ENCODE assay signal across 1 cellular context in the genomic region with DNA sequence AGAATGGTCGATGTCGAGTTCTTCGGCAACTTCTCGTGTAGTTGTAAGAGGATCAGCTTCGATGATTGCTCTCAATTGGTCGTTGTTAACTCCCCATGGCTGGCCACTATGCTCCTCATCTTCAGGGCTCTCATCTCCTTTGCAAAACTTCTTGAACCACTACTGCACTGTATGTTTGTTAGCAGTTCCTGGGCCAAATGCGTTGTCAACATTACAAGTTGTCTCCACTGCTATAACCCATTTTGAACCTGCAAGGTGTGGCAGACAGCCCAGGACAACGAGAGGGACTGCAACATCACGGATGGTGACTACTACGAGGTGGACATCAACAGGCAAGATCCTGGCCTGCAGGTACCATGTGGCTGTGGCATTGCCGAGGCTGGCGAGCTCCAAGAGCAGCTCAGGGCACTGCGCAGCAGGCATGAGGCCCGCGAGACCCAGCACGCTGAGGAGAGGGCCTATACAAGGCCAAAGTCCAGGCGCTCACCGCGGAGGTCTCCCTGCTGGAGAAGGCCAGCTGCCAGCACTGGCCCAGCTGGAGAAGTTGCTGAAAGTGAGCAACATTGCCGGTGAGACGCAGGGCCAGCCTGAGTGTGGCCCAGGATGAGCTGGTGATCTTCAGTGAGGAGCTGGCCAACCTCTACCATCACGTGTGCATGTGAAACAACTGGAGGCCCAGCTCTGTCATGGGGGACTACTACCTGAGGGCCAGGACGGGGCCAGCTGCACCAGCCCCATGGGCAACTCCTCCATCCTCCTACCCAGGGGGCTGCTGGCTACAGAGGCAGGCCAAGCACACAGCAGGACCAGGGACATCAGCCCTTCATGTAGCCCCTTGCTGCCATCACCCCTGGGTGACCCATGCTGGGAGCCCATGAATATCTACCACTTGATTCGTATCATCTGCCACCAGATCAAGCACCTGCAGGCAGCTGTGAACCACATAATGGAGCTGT.
TF ChIP-seq lines count a peak whose summit lies in the region.

No MANE protein-coding gene starts in this region.

TF ChIP-seq in HepG2, 621 proteins besides CTCF, POLR2A, EP300 and RAD21 (continued from another document and continues in another):
- TF ChIP-seq, protein P1, sequence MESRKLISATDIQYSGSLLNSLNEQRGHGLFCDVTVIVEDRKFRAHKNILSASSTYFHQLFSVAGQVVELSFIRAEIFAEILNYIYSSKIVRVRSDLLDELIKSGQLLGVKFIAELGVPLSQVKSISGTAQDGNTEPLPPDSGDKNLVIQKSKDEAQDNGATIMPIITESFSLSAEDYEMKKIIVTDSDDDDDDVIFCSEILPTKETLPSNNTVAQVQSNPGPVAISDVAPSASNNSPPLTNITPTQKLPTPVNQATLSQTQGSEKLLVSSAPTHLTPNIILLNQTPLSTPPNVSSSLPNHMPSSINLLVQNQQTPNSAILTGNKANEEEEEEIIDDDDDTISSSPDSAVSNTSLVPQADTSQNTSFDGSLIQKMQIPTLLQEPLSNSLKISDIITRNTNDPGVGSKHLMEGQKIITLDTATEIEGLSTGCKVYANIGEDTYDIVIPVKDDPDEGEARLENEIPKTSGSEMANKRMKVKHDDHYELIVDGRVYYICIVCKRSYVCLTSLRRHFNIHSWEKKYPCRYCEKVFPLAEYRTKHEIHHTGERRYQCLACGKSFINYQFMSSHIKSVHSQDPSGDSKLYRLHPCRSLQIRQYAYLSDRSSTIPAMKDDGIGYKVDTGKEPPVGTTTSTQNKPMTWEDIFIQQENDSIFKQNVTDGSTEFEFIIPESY (CRISPR knock-in tag; IDR thresholded peaks at IDR 0.05): peak; percentile 75
- 0 out of 2 replicates have a peak, but pooled peaks have one; percentile 37 for TF ChIP-seq ZNF547 (CRISPR knock-in tag; IDR thresholded peaks at IDR 0.05)
- TF ChIP-seq SCMH1 (CRISPR knock-in tag; IDR thresholded peaks at IDR 0.05; ENCODE audit: borderline replicate concordance): no peak
- TF ChIP-seq RFXANK (CRISPR knock-in tag; IDR thresholded peaks at IDR 0.05): no peak
- peak; percentile 69 for TF ChIP-seq GATAD2A (CRISPR knock-in tag; IDR thresholded peaks at IDR 0.05)
- TF ChIP-seq SALL1 (CRISPR knock-in tag; IDR thresholded peaks at IDR 0.05): peak; percentile 89
- TF ChIP-seq ZNF550 (CRISPR knock-in tag; IDR thresholded peaks at IDR 0.05; ENCODE audit: borderline replicate concordance): no peak
- TF ChIP-seq ZNF557 (CRISPR knock-in tag; IDR thresholded peaks at IDR 0.05): no peak
- TF ChIP-seq RARA (CRISPR knock-in tag; IDR thresholded peaks at IDR 0.05): peak; percentile 50
- TF ChIP-seq ZSCAN22 (CRISPR knock-in tag; IDR thresholded peaks at IDR 0.05): no peak
- no peak for TF ChIP-seq ZNF569 (CRISPR knock-in tag; IDR thresholded peaks at IDR 0.05; ENCODE audit: borderline replicate concordance)
- TF ChIP-seq ZNF841 (CRISPR knock-in tag; IDR thresholded peaks at IDR 0.05; ENCODE audit: borderline replicate concordance): no peak
- TF ChIP-seq ZNF317 (CRISPR knock-in tag; IDR thresholded peaks at IDR 0.05): 0 out of 2 replicates have a peak, but pooled peaks have one; percentile 31
- TF ChIP-seq JUNB (CRISPR knock-in tag; IDR thresholded peaks at IDR 0.05; ENCODE audit: borderline replicate concordance): no peak; the same call in 1 of the 2 replicates
- TF ChIP-seq JUN (CRISPR knock-in tag; IDR thresholded peaks at IDR 0.05): no peak
- peak; percentile 49; the same call in 1 of the 2 replicates for TF ChIP-seq GABPB1 (CRISPR knock-in tag; IDR thresholded peaks at IDR 0.05)
- TF ChIP-seq, protein P2, sequence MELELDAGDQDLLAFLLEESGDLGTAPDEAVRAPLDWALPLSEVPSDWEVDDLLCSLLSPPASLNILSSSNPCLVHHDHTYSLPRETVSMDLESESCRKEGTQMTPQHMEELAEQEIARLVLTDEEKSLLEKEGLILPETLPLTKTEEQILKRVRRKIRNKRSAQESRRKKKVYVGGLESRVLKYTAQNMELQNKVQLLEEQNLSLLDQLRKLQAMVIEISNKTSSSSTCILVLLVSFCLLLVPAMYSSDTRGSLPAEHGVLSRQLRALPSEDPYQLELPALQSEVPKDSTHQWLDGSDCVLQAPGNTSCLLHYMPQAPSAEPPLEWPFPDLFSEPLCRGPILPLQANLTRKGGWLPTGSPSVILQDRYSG (CRISPR knock-in tag; IDR thresholded peaks at IDR 0.05): 0 out of 2 replicates have a peak, but pooled peaks have one; percentile 26
- no peak for TF ChIP-seq CCDC6 (CRISPR knock-in tag; IDR thresholded peaks at IDR 0.05)
- TF ChIP-seq, protein P3, sequence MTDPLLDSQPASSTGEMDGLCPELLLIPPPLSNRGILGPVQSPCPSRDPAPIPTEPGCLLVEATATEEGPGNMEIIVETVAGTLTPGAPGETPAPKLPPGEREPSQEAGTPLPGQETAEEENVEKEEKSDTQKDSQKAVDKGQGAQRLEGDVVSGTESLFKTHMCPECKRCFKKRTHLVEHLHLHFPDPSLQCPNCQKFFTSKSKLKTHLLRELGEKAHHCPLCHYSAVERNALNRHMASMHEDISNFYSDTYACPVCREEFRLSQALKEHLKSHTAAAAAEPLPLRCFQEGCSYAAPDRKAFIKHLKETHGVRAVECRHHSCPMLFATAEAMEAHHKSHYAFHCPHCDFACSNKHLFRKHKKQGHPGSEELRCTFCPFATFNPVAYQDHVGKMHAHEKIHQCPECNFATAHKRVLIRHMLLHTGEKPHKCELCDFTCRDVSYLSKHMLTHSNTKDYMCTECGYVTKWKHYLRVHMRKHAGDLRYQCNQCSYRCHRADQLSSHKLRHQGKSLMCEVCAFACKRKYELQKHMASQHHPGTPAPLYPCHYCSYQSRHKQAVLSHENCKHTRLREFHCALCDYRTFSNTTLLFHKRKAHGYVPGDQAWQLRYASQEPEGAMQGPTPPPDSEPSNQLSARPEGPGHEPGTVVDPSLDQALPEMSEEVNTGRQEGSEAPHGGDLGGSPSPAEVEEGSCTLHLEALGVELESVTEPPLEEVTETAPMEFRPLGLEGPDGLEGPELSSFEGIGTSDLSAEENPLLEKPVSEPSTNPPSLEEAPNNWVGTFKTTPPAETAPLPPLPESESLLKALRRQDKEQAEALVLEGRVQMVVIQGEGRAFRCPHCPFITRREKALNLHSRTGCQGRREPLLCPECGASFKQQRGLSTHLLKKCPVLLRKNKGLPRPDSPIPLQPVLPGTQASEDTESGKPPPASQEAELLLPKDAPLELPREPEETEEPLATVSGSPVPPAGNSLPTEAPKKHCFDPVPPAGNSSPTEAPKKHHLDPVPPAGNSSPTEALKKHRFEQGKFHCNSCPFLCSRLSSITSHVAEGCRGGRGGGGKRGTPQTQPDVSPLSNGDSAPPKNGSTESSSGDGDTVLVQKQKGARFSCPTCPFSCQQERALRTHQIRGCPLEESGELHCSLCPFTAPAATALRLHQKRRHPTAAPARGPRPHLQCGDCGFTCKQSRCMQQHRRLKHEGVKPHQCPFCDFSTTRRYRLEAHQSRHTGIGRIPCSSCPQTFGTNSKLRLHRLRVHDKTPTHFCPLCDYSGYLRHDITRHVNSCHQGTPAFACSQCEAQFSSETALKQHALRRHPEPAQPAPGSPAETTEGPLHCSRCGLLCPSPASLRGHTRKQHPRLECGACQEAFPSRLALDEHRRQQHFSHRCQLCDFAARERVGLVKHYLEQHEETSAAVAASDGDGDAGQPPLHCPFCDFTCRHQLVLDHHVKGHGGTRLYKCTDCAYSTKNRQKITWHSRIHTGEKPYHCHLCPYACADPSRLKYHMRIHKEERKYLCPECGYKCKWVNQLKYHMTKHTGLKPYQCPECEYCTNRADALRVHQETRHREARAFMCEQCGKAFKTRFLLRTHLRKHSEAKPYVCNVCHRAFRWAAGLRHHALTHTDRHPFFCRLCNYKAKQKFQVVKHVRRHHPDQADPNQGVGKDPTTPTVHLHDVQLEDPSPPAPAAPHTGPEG (CRISPR knock-in tag; IDR thresholded peaks at IDR 0.05): no peak
- TF ChIP-seq KLF13 (CRISPR knock-in tag; IDR thresholded peaks at IDR 0.05): no peak
- peak; percentile 89; the same call in 1 of the 2 replicates for TF ChIP-seq ZNF598 (CRISPR knock-in tag; IDR thresholded peaks at IDR 0.05; ENCODE audit: borderline replicate concordance)
- TF ChIP-seq ZNF549 (CRISPR knock-in tag; IDR thresholded peaks at IDR 0.05): no peak
- no peak for TF ChIP-seq SNRNP70 (IDR thresholded peaks at IDR 0.05; ENCODE audit: low read depth, low read length)
- no peak for TF ChIP-seq MTF2 (CRISPR knock-in tag; IDR thresholded peaks at IDR 0.05; ENCODE audit: borderline replicate concordance)
- TF ChIP-seq SMYD3 (CRISPR knock-in tag; IDR thresholded peaks at IDR 0.05): no peak; the same call in 1 of the 2 replicates
- TF ChIP-seq ZNF17 (CRISPR knock-in tag; IDR thresholded peaks at IDR 0.05): no peak
- TF ChIP-seq, protein P4, sequence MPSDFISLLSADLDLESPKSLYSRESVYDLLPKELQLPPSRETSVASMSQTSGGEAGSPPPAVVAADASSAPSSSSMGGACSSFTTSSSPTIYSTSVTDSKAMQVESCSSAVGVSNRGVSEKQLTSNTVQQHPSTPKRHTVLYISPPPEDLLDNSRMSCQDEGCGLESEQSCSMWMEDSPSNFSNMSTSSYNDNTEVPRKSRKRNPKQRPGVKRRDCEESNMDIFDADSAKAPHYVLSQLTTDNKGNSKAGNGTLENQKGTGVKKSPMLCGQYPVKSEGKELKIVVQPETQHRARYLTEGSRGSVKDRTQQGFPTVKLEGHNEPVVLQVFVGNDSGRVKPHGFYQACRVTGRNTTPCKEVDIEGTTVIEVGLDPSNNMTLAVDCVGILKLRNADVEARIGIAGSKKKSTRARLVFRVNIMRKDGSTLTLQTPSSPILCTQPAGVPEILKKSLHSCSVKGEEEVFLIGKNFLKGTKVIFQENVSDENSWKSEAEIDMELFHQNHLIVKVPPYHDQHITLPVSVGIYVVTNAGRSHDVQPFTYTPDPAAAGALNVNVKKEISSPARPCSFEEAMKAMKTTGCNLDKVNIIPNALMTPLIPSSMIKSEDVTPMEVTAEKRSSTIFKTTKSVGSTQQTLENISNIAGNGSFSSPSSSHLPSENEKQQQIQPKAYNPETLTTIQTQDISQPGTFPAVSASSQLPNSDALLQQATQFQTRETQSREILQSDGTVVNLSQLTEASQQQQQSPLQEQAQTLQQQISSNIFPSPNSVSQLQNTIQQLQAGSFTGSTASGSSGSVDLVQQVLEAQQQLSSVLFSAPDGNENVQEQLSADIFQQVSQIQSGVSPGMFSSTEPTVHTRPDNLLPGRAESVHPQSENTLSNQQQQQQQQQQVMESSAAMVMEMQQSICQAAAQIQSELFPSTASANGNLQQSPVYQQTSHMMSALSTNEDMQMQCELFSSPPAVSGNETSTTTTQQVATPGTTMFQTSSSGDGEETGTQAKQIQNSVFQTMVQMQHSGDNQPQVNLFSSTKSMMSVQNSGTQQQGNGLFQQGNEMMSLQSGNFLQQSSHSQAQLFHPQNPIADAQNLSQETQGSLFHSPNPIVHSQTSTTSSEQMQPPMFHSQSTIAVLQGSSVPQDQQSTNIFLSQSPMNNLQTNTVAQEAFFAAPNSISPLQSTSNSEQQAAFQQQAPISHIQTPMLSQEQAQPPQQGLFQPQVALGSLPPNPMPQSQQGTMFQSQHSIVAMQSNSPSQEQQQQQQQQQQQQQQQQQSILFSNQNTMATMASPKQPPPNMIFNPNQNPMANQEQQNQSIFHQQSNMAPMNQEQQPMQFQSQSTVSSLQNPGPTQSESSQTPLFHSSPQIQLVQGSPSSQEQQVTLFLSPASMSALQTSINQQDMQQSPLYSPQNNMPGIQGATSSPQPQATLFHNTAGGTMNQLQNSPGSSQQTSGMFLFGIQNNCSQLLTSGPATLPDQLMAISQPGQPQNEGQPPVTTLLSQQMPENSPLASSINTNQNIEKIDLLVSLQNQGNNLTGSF (CRISPR knock-in tag; IDR thresholded peaks at IDR 0.05): peak; percentile 76; the same call in 1 of the 2 replicates
- no peak for TF ChIP-seq YEATS2 (CRISPR knock-in tag; IDR thresholded peaks at IDR 0.05; ENCODE audit: borderline replicate concordance)
- TF ChIP-seq HOXA7 (CRISPR knock-in tag; IDR thresholded peaks at IDR 0.05): 0 out of 2 replicates have a peak, but pooled peaks have one; percentile 38
- TF ChIP-seq, protein P5, sequence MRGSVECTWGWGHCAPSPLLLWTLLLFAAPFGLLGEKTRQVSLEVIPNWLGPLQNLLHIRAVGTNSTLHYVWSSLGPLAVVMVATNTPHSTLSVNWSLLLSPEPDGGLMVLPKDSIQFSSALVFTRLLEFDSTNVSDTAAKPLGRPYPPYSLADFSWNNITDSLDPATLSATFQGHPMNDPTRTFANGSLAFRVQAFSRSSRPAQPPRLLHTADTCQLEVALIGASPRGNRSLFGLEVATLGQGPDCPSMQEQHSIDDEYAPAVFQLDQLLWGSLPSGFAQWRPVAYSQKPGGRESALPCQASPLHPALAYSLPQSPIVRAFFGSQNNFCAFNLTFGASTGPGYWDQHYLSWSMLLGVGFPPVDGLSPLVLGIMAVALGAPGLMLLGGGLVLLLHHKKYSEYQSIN (CRISPR knock-in tag; IDR thresholded peaks at IDR 0.05; ENCODE audit: borderline replicate concordance): no peak
- TF ChIP-seq, protein P6, sequence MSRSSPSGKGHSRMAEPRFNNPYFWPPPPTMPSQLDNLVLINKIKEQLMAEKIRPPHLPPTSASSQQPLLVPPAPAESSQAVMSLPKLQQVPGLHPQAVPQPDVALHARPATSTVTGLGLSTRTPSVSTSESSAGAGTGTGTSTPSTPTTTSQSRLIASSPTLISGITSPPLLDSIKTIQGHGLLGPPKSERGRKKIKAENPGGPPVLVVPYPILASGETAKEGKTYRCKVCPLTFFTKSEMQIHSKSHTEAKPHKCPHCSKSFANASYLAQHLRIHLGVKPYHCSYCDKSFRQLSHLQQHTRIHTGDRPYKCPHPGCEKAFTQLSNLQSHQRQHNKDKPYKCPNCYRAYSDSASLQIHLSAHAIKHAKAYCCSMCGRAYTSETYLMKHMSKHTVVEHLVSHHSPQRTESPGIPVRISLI (CRISPR knock-in tag; IDR thresholded peaks at IDR 0.05; ENCODE audit: borderline replicate concordance): no peak
- 0 out of 2 replicates have a peak, but pooled peaks have one; percentile 40 for TF ChIP-seq ZNF431 (CRISPR knock-in tag; IDR thresholded peaks at IDR 0.05; ENCODE audit: borderline replicate concordance, low read depth)
- peak; percentile 59; the same call in 1 of the 2 replicates for TF ChIP-seq HES4 (CRISPR knock-in tag; IDR thresholded peaks at IDR 0.05; ENCODE audit: borderline replicate concordance)
- peak; percentile 60; the same call in 1 of the 2 replicates for TF ChIP-seq ZNF556 (CRISPR knock-in tag; IDR thresholded peaks at IDR 0.05; ENCODE audit: borderline replicate concordance)
- TF ChIP-seq YY1 (IDR thresholded peaks at IDR 0.05; ENCODE audit: insufficient read depth, insufficient replicate concordance, low read depth, low read length): no peak
- 0 out of 2 replicates have a peak, but pooled peaks have one; percentile 25 for TF ChIP-seq GATAD1 (CRISPR knock-in tag; IDR thresholded peaks at IDR 0.05)
- TF ChIP-seq DPF2 (CRISPR knock-in tag; IDR thresholded peaks at IDR 0.05; ENCODE audit: borderline replicate concordance, low read depth): no peak
- TF ChIP-seq KLF9 (CRISPR knock-in tag; IDR thresholded peaks at IDR 0.05; ENCODE audit: low read depth): no peak
- no peak for TF ChIP-seq NCOR1 (IDR thresholded peaks at IDR 0.05; ENCODE audit: borderline replicate concordance, low read length)
- no peak for TF ChIP-seq CEBPG (CRISPR knock-in tag; IDR thresholded peaks at IDR 0.05)
- TF ChIP-seq, protein P7, sequence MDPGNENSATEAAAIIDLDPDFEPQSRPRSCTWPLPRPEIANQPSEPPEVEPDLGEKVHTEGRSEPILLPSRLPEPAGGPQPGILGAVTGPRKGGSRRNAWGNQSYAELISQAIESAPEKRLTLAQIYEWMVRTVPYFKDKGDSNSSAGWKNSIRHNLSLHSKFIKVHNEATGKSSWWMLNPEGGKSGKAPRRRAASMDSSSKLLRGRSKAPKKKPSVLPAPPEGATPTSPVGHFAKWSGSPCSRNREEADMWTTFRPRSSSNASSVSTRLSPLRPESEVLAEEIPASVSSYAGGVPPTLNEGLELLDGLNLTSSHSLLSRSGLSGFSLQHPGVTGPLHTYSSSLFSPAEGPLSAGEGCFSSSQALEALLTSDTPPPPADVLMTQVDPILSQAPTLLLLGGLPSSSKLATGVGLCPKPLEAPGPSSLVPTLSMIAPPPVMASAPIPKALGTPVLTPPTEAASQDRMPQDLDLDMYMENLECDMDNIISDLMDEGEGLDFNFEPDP (CRISPR knock-in tag; conservative IDR thresholded peaks at IDR 0.05): no peak
